19 cellular contexts compared by ENCODE assay signal in genomic region chr1:177659259-177659658, GRCh38.
DNase-seq lines count a peak whose midpoint lies in the region.
"Had no signal": no experiment of that assay in that cellular context is flagged by ENCODE, and none has a peak within 500 bp of the region (broad histone marks: within the 10 kb centered on the region; RNA-seq: fewer than 3 reads in every experiment).

No MANE protein-coding gene starts in this region.

- H3K9me3 ChIP-seq in endocrine pancreas (ENCODE audit: control insufficient read depth, low read length) = no peaks in the 10 kb centered on the region
- H3K9me3 ChIP-seq: BLaER1 treated with 17β-estradiol and CSF1 and Interleukin-3, amounts not matched to agents 10 nM and 100 nM; MG63 had no signal

- peaks cover 8% of the 10 kb centered on the region for H3K4me1 ChIP-seq in endocrine pancreas (ENCODE audit: control insufficient read depth, insufficient read depth, low read length)
- H3K4me1 ChIP-seq: BLaER1 treated with 17β-estradiol and CSF1 and Interleukin-3, amounts not matched to agents 10 nM and 100 nM had no signal

- H3K9ac ChIP-seq in endocrine pancreas (ENCODE audit: control insufficient read depth, insufficient read depth, low read length) = no peak overlapping the region
- H3K9ac ChIP-seq: BLaER1 treated with 17β-estradiol and CSF1 and Interleukin-3, amounts not matched to agents 10 nM and 100 nM had no signal

- H3K4me3 ChIP-seq in endocrine pancreas (ENCODE audit: control insufficient read depth, insufficient read depth, low read length) = peak overlapping the region; percentile 30
- H3K4me3 ChIP-seq: BLaER1 treated with 17β-estradiol and CSF1 and Interleukin-3, amounts not matched to agents 10 nM and 100 nM; MG63 had no signal

- DNase-seq in DMS79 treated with DMSO at 0.1 percent for 48 hours (lab: John Stamatoyannopoulos, UW) (peak; percentile 10), DMS79 (lab: John Stamatoyannopoulos, UW) (no peak), NCI-H1105 (lab: John Stamatoyannopoulos, UW) (peak; percentile 37), NCI-H524 treated with DMSO at 0.1 percent for 48 hours (lab: John Stamatoyannopoulos, UW) (peak; percentile 10), NCI-H69 (lab: John Stamatoyannopoulos, UW) (no peak), OCI-M1 (lab: John Stamatoyannopoulos, UW) (no peak), hepatic stellate cell (ENCODE audit: low spot score) (no peak)
- DNase-seq: 8988T; CD4-positive, alpha-beta memory T cell; Kasumi-1; MG63; NCI-H1694; NCI-H2081 treated with DMSO at 0.1 percent for 48 hours; NCI-H526; Right ventricle myocardium superior; SW 1271; T-helper 2 cell had no signal

- H3K36me3 ChIP-seq in endocrine pancreas (ENCODE audit: control insufficient read depth, insufficient read depth, low read length) = no peaks in the 10 kb centered on the region
- H3K36me3 ChIP-seq: BLaER1 treated with 17β-estradiol and CSF1 and Interleukin-3, amounts not matched to agents 10 nM and 100 nM; MG63 had no signal

- H3K27me3 ChIP-seq in endocrine pancreas (ENCODE audit: control insufficient read depth, insufficient read depth, low read length) = no peaks in the 10 kb centered on the region

Comparison
In these comparisons a context has a peak if more than half of its experiments do, and no peak if none do; other contexts are left out.
1. DNase-seq: peak in DMS79 treated with DMSO at 0.1 percent for 48 hours (single experiment), NCI-H1105 (single experiment) and NCI-H524 treated with DMSO at 0.1 percent for 48 hours (single experiment); none in DMS79 (single experiment), NCI-H69 (single experiment), OCI-M1 (single experiment) and hepatic stellate cell (single experiment).